1 cellular context compared by ENCODE assay signal in genomic region chrX:9789555-9789954, GRCh38.
TF ChIP-seq lines count a peak whose summit lies in the region.

No MANE protein-coding gene starts in this region.

TF ChIP-seq in GM23338, 12 proteins besides CTCF, POLR2A, EP300 and RAD21 (continued from another document):
- TF ChIP-seq REST (IDR thresholded peaks at IDR 0.05; ENCODE audit: unreplicated experiment) (no peak), ZNF331 (CRISPR knock-in tag; IDR thresholded peaks at IDR 0.05; ENCODE audit: low read depth) (no peak), EZH2 (IDR thresholded peaks at IDR 0.05; ENCODE audit: low read depth, unreplicated experiment) (no peak), ZNF114 (CRISPR knock-in tag; IDR thresholded peaks at IDR 0.05) (no peak)
